Comparison of ENCODE assay signal across 9 cellular contexts in genomic region chr7:6448943-6449543, GRCh38. TPM values are rescaled to one million over a fixed set of nuclear protein-coding genes. Genes with fewer than 3 reads are reported as not detected.
A peak's percentile ranks its signal among the peaks of the same experiment; 100 is the strongest.
DNase-seq lines count a peak whose midpoint lies in the region; ATAC-seq and TF ChIP-seq lines count a peak whose summit lies in the region.
"Had no signal": no experiment of that assay in that cellular context is flagged by ENCODE, and none has a peak within 500 bp of the region (broad histone marks: within the 10 kb centered on the region; RNA-seq: fewer than 3 reads in every experiment).

No MANE protein-coding gene starts in this region.

- H3K36me3 Mint-ChIP-seq in activated naive CD4-positive, alpha-beta T cell treated with anti-CD3 and anti-CD28 coated beads, Interleukin-2, amount 10 ng/mL, durations not matched to agents 7 days and 5 days: peaks cover 18% of the 10 kb centered on the region
- no peaks in the 10 kb centered on the region for H3K36me3 Mint-ChIP-seq in activated naive CD8-positive, alpha-beta T cell
- H3K36me3 Mint-ChIP-seq in memory B cell: peaks cover 12% of the 10 kb centered on the region

- H3K4me1 ChIP-seq in upper lobe of right lung: peaks cover 12% of the 10 kb centered on the region

- no peak for DNase-seq in activated naive CD4-positive, alpha-beta T cell treated with anti-CD3 and anti-CD28 coated beads, Interleukin-2, amount 10 ng/mL, durations not matched to agents 7 days and 5 days
- DNase-seq in activated naive CD4-positive, alpha-beta T cell treated with anti-CD3 and anti-CD28 coated beads, Interleukin-2, amount 50 U/mL, for 16 hours: no peak
- DNase-seq in memory B cell (ENCODE audit: low spot score in 2 of 2): no peak
- no peak for DNase-seq in upper lobe of right lung
- no peak for DNase-seq in midbrain (lab: John Stamatoyannopoulos, UW)
- DNase-seq in DMS153 treated with DMSO at 0.1 percent for 48 hours (lab: John Stamatoyannopoulos, UW; ENCODE audit: unreplicated experiment): no peak
- DNase-seq: activated gamma-delta T cell had no signal

- peaks cover 40% of the 10 kb centered on the region for H3K4me1 Mint-ChIP-seq in activated naive CD4-positive, alpha-beta T cell treated with anti-CD3 and anti-CD28 coated beads, Interleukin-2, amount 10 ng/mL, durations not matched to agents 7 days and 5 days
- H3K4me1 Mint-ChIP-seq in activated naive CD8-positive, alpha-beta T cell (ENCODE audit: low read depth): peaks cover 29% of the 10 kb centered on the region
- peaks cover 12% of the 10 kb centered on the region for H3K4me1 Mint-ChIP-seq in memory B cell

- peak overlapping the region; percentile 92 for H3K27ac ChIP-seq in upper lobe of right lung

- peak overlapping the region; percentile 61 for H3K4me3 Mint-ChIP-seq in activated naive CD4-positive, alpha-beta T cell treated with anti-CD3 and anti-CD28 coated beads, Interleukin-2, amount 10 ng/mL, durations not matched to agents 7 days and 5 days
- H3K4me3 Mint-ChIP-seq in activated naive CD8-positive, alpha-beta T cell: peak overlapping the region; percentile 57
- H3K4me3 Mint-ChIP-seq in memory B cell: peak overlapping the region; percentile 53

- CTCF ChIA-PET in activated naive CD4-positive, alpha-beta T cell treated with anti-CD3 and anti-CD28 coated beads, Interleukin-2, amount 10 ng/mL, durations not matched to agents 7 days and 5 days (lab: Charles Lee): interaction anchor here (0.6 to 0.7 kb wide), 2 partner anchors 99 to 126 kb away, joined by 3 read pairs; no protein-coding TSS in a partner anchor

- intact Hi-C loops in upper lobe of right lung (cut with DNase I): no loop called here

- H3K4me3 ChIP-seq in upper lobe of right lung: no peak overlapping the region

- peak overlapping the region; percentile 22 for H3K27ac Mint-ChIP-seq in activated naive CD4-positive, alpha-beta T cell treated with anti-CD3 and anti-CD28 coated beads, Interleukin-2, amount 10 ng/mL, durations not matched to agents 7 days and 5 days
- no peak overlapping the region for H3K27ac Mint-ChIP-seq in activated naive CD8-positive, alpha-beta T cell
- H3K27ac Mint-ChIP-seq in memory B cell: no peak overlapping the region

- peaks cover 19% of the 10 kb centered on the region for H3K36me3 ChIP-seq in upper lobe of right lung

- no peaks in the 10 kb centered on the region for H3K9me3 ChIP-seq in upper lobe of right lung

- TF ChIP-seq CTCF in upper lobe of right lung (IDR thresholded peaks at IDR 0.05): no peak

- H3K27me3 Mint-ChIP-seq in activated naive CD4-positive, alpha-beta T cell treated with anti-CD3 and anti-CD28 coated beads, Interleukin-2, amount 10 ng/mL, durations not matched to agents 7 days and 5 days: peaks cover 6% of the 10 kb centered on the region
- no peaks in the 10 kb centered on the region for H3K27me3 Mint-ChIP-seq in activated naive CD8-positive, alpha-beta T cell
- H3K27me3 Mint-ChIP-seq in memory B cell: no peaks in the 10 kb centered on the region

- H3K9me3 Mint-ChIP-seq in activated naive CD4-positive, alpha-beta T cell treated with anti-CD3 and anti-CD28 coated beads, Interleukin-2, amount 10 ng/mL, durations not matched to agents 7 days and 5 days: no peaks in the 10 kb centered on the region
- H3K9me3 Mint-ChIP-seq in activated naive CD8-positive, alpha-beta T cell (ENCODE audit: low read depth): no peaks in the 10 kb centered on the region
- no peaks in the 10 kb centered on the region for H3K9me3 Mint-ChIP-seq in memory B cell

- ATAC-seq in memory B cell (ENCODE audit: low read depth): no peak
- ATAC-seq in upper lobe of right lung: no peak
- no peak for ATAC-seq in HG03039 (IDR thresholded peaks at IDR 0.05; ENCODE audit: unreplicated experiment)

- no peaks in the 10 kb centered on the region for H3K27me3 ChIP-seq in upper lobe of right lung

RNA-seq across cellular contexts. Expression of gene DAGLB, which starts 1.3 kb away (rescaled TPM):
- total RNA-seq in upper lobe of right lung: 34.7 TPM

RNA-seq across cellular contexts. Expression of gene KDELR2, which starts 34.9 kb away (rescaled TPM):
- 116 TPM for total RNA-seq in upper lobe of right lung
